Comparison of ENCODE assay signal across 20 cellular contexts in the genomic region with DNA sequence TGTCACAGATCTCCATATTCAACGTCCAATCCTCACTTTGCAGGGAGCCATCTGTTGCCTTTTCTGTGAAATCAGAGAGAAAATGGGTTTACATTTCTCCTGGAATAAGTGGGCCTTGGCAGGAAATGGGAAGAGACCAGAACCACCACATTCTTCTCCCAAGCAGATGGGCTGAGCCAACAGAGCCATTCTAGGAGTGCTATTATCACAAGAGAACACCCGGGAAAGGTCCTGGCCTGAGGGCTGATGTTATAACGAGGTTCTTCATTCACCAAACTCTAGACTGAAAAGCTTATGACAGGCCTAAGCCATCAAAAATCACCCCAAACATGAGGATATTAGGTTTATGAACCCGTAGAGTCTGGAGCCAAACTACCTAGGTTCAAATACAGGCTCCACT.
DNase-seq lines count a peak whose midpoint lies in the region; ATAC-seq, FAIRE-seq and TF ChIP-seq lines count a peak whose summit lies in the region.
"Had no signal": no experiment of that assay in that cellular context is flagged by ENCODE, and none has a peak within 500 bp of the region (broad histone marks: within the 10 kb centered on the region; RNA-seq: fewer than 3 reads in every experiment).

No MANE protein-coding gene starts in this region.

- peaks cover 16 to 23% of the 10 kb centered on the region in 2 experiments for H3K4me1 ChIP-seq in trophoblast cell (ENCODE audit: control insufficient read depth in 1 of 2, insufficient read depth in 2 of 2, low read length in 2 of 2)
- peaks cover 0 to 45% (median 27%) of the 10 kb centered on the region in 12 donors for H3K4me1 ChIP-seq in heart left ventricle
- H3K4me1 ChIP-seq in right cardiac atrium (ENCODE audit: control insufficient read depth, insufficient read depth, low read length) = peaks cover 8% of the 10 kb centered on the region

- DNase-seq in GM19239 (ENCODE audit: insufficient read length, low spot score) = no peak
- peak; percentile 22 to 39 for DNase-seq in NCI-H524 (lab: John Stamatoyannopoulos, UW)
- DNase-seq in islet precursor cell = peak; percentile 71
- no peak for DNase-seq in trophoblast cell
- DNase-seq in WTC11 (ENCODE audit: low spot score) = no peak
- no peak for DNase-seq in heart left ventricle
- DNase-seq in right cardiac atrium = no peak
- DNase-seq: GF-D8, GOT3, NCI-H146, NCI-H2081, NCI-H2227 treated with DMSO at 0.1 percent for 48 hours, NCI-H526 treated with DMSO at 0.1 percent for 48 hours, Right ventricle myocardium superior had no signal

- H3K27me3 ChIP-seq in trophoblast cell (ENCODE audit: insufficient read depth, low read length) (no peaks in the 10 kb centered on the region), heart left ventricle (no peaks in the 10 kb centered on the region), right cardiac atrium (ENCODE audit: control insufficient read depth, insufficient read depth) (no peaks in the 10 kb centered on the region)

- no peak overlapping the region for H3K14ac ChIP-seq in trophoblast cell (ENCODE audit: low read length)

- intact Hi-C loops in heart left ventricle (cut with DNase I) = loop anchor here in 1 of 10 donors (5.0 kb wide), 1 partner anchor 60 kb away; no protein-coding TSS in a partner anchor
- intact Hi-C loops in right cardiac atrium (cut with DNase I) = no loop called here

- no peak overlapping the region for H4K8ac ChIP-seq in trophoblast cell (ENCODE audit: low read depth, low read length)

- no peak overlapping the region for H3K9ac ChIP-seq in trophoblast cell (ENCODE audit: low read length)
- H3K9ac ChIP-seq: KMS-11 had no signal

- no CpG with 5 or more reads among the region's 4 CpGs for WGBS in trophoblast cell (ENCODE audit: extremely low coverage, insufficient coverage, insufficient read length)
- 56 to 82% (median 73%) methylated on average over 4 of the region's 4 CpGs for WGBS in heart left ventricle, 4 donors
- WGBS in right cardiac atrium = 73% methylated on average over 4 of the region's 4 CpGs

- POLR2A ChIA-PET in WTC11 (lab: Charles Lee) = interaction anchor here (0.6 kb wide), 1 partner anchor 96 kb away, joined by 3 read pairs; no protein-coding TSS in a partner anchor

- H3K4me2 ChIP-seq in trophoblast cell (ENCODE audit: low read length) = no peak overlapping the region
- H3K4me2 ChIP-seq: KMS-11 had no signal

- FAIRE-seq in GM19239 (lab: Jason Lieb, UNC) = peak; percentile 4
- FAIRE-seq: GM12891, RCC 7860 had no signal

- TF ChIP-seq CTCF in WTC11 (IDR thresholded peaks at IDR 0.05) (no peak), heart left ventricle (IDR thresholded peaks at IDR 0.05) (no peak)

- H2AFZ ChIP-seq in trophoblast cell (ENCODE audit: insufficient read depth, low read length, poor library complexity) = no peak overlapping the region

- CTCF ChIA-PET in WTC11 (lab: Charles Lee) = interaction anchor here (1.2 to 2.1 kb wide), 3 partner anchors 12 to 19 kb away, joined by 5 to 6 read pairs (median 5); no protein-coding TSS in a partner anchor

- H3K4me1 Mint-ChIP-seq in WTC11 = peaks cover 20% of the 10 kb centered on the region

- H2AK5ac ChIP-seq in trophoblast cell (ENCODE audit: low read length) = no peak overlapping the region

- H3K27me3 Mint-ChIP-seq in WTC11 (ENCODE audit: low read depth) = no peaks in the 10 kb centered on the region

- H3K79me2 ChIP-seq in trophoblast cell (ENCODE audit: control insufficient read depth, insufficient read depth, low read length, poor library complexity) = peaks cover 2% of the 10 kb centered on the region

- H3K79me1 ChIP-seq in trophoblast cell (ENCODE audit: low read length) = peaks cover 11% of the 10 kb centered on the region

- H4K91ac ChIP-seq in trophoblast cell (ENCODE audit: low read depth, low read length) = peak overlapping the region; percentile 54

- H3K4ac ChIP-seq in trophoblast cell (ENCODE audit: low read depth, low read length) = no peak overlapping the region

- H3K18ac ChIP-seq in trophoblast cell (ENCODE audit: low read length) = no peak overlapping the region

- no peak for TF ChIP-seq POLR2A in heart left ventricle (IDR thresholded peaks at IDR 0.05)

- H3K27ac Mint-ChIP-seq in WTC11 = no peak overlapping the region

- H2BK120ac ChIP-seq in trophoblast cell (ENCODE audit: insufficient read depth, low read length, poor library complexity) = peak overlapping the region; percentile 18

- peak overlapping the region; percentile 47 for H2BK5ac ChIP-seq in trophoblast cell (ENCODE audit: low read depth, low read length, poor library complexity)

- no peak overlapping the region for H2BK12ac ChIP-seq in trophoblast cell (ENCODE audit: low read length)

- H4K12ac ChIP-seq in trophoblast cell (ENCODE audit: low read depth, low read length) = no peak overlapping the region

- peaks cover 4% of the 10 kb centered on the region; the same call in 1 of the 2 replicates for H3K36me3 Mint-ChIP-seq in WTC11

- no peaks in the 10 kb centered on the region for H3K9me3 Mint-ChIP-seq in WTC11
- H3K9me3 Mint-ChIP-seq: CD14-positive monocyte had no signal

- H3K4me3 Mint-ChIP-seq in WTC11 = no peak overlapping the region
- H3K4me3 Mint-ChIP-seq: CD14-positive monocyte had no signal

- no peaks in the 10 kb centered on the region for H3K9me3 ChIP-seq in trophoblast cell (ENCODE audit: insufficient read depth, low read depth, low read length)
- no peaks in the 10 kb centered on the region for H3K9me3 ChIP-seq in heart left ventricle
- no peaks in the 10 kb centered on the region for H3K9me3 ChIP-seq in right cardiac atrium (ENCODE audit: control insufficient read depth, low read length)

- H3K27ac ChIP-seq in trophoblast cell (ENCODE audit: low read depth, low read length) = no peak overlapping the region
- H3K27ac ChIP-seq in heart left ventricle = peak overlapping the region in 1 of 12 donors; percentile 14
- no peak overlapping the region for H3K27ac ChIP-seq in right cardiac atrium (ENCODE audit: low read length)
- H3K27ac ChIP-seq: KMS-11, SK-N-MC had no signal

- H3K36me3 ChIP-seq in trophoblast cell (ENCODE audit: control insufficient read depth in 1 of 2, insufficient read depth in 2 of 2, low read length in 2 of 2) (peaks cover 6 to 14% of the 10 kb centered on the region in 2 experiments), heart left ventricle (peaks cover 0 to 20% (median 10%) of the 10 kb centered on the region in 9 donors)

- H3K4me3 ChIP-seq in trophoblast cell (ENCODE audit: low read depth, low read length) = no peak overlapping the region
- no peak overlapping the region for H3K4me3 ChIP-seq in heart left ventricle
- H3K4me3 ChIP-seq in right cardiac atrium (ENCODE audit: low read length) = no peak overlapping the region
- H3K4me3 ChIP-seq: SK-N-MC had no signal

- H3K23ac ChIP-seq in trophoblast cell (ENCODE audit: low read length) = no peak overlapping the region

- ATAC-seq in WTC11 = no peak
- ATAC-seq in heart left ventricle = no peak
- ATAC-seq in right cardiac atrium = no peak
- no peak for ATAC-seq in HG03342 (IDR thresholded peaks at IDR 0.05; ENCODE audit: unreplicated experiment)

TF ChIP-seq in WTC11, 78 proteins besides CTCF, POLR2A, EP300 and RAD21 (continues in another document):
- no peak for TF ChIP-seq NFYB (CRISPR knock-in tag; conservative IDR thresholded peaks at IDR 0.05; ENCODE audit: low read depth)
- no peak for TF ChIP-seq NR1H2 (CRISPR knock-in tag; IDR thresholded peaks at IDR 0.05)
- TF ChIP-seq, protein P1, sequence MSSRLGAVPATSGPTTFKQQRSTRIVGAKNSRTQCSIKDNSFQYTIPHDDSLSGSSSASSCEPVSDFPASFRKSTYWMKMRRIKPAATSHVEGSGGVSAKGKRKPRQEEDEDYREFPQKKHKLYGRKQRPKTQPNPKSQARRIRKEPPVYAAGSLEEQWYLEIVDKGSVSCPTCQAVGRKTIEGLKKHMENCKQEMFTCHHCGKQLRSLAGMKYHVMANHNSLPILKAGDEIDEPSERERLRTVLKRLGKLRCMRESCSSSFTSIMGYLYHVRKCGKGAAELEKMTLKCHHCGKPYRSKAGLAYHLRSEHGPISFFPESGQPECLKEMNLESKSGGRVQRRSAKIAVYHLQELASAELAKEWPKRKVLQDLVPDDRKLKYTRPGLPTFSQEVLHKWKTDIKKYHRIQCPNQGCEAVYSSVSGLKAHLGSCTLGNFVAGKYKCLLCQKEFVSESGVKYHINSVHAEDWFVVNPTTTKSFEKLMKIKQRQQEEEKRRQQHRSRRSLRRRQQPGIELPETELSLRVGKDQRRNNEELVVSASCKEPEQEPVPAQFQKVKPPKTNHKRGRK (CRISPR knock-in tag; IDR thresholded peaks at IDR 0.05; ENCODE audit: borderline replicate concordance) = no peak
- no peak for TF ChIP-seq ZNF423 (CRISPR knock-in tag; IDR thresholded peaks at IDR 0.05)
- TF ChIP-seq CREM (CRISPR knock-in tag; IDR thresholded peaks at IDR 0.05) = no peak
- TF ChIP-seq ZNF416 (CRISPR knock-in tag; IDR thresholded peaks at IDR 0.05) = no peak
- TF ChIP-seq, protein P2, sequence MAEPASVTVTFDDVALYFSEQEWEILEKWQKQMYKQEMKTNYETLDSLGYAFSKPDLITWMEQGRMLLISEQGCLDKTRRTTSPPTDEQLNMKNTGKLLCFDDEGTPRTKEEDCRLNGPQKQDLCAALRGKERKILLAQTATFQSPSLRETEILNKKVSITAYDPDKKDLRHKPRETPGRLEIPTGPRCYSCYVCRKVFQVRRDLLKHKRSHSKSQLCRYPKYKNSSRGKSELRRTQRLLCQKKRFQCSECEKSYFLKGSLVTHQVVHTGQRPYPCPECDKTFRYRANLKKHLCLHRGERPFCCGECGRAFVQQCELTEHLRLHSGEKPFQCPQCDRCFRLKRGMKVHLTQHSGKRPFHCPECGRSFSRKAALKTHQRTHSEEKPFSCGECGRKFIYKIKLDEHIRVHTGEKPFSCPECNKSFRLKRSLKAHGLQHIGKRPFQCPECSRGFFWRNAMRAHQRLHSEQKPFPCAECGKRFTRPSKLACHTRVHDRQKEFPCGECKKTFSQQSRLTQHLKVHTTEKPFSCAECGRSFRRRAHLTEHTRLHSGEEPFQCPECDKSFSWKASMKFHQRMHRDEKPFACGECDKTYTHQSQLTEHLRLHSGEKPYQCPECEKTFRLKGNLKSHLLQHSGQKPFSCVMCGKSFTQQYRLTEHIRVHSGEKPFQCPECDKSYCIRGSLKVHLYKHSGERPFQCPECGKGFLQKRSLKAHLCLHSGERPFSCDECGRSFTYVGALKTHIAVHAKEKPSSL (CRISPR knock-in tag; conservative IDR thresholded peaks at IDR 0.05) = no peak

Comparison
In these comparisons a context has a peak if more than half of its experiments do, and no peak if none do; other contexts are left out.
1. DNase-seq: peak in NCI-H524 (2 of 2) and islet precursor cell (single experiment); none in GM19239 (single experiment), trophoblast cell (0 of 2), WTC11 (single experiment), heart left ventricle (0 of 5) and right cardiac atrium (0 of 3).